ENCODE assay signal across 29 cellular contexts in genomic region chr9:132787748-132788159, GRCh38.
A peak's percentile ranks its signal among the peaks of the same experiment; 100 is the strongest.
DNase-seq lines count a peak whose midpoint lies in the region; ATAC-seq and TF ChIP-seq lines count a peak whose summit lies in the region.
"Had no signal": no experiment of that assay in that cellular context is flagged by ENCODE, and none has a peak within 500 bp of the region (broad histone marks: within the 10 kb centered on the region; RNA-seq: fewer than 3 reads in every experiment).

No MANE protein-coding gene starts in this region.

- H3K27ac Mint-ChIP-seq in activated T-cell treated with anti-CD3 and anti-CD28 coated beads, Interleukin-2, amount 50 U/mL, for 72 hours, result peak overlapping the region; percentile 51
- H3K27ac Mint-ChIP-seq in stimulated activated naive B cell treated with anti-CD40 and anti-IgM and Interleukin-4, amounts not matched to agents 10 μg/mL and 1 μg/mL and 100 μg/mL, for 72 hours, result peak overlapping the region; percentile 15
- H3K27ac Mint-ChIP-seq: activated CD4-positive, alpha-beta T cell treated with anti-CD3 and anti-CD28 coated beads, Interleukin-2, amount 10 ng/mL, durations not matched to agents 7 days and 5 days; activated CD8-positive, alpha-beta memory T cell treated with anti-CD3 and anti-CD28 coated beads, Interleukin-2, amount 10 ng/mL, durations not matched to agents 7 days and 5 days; activated naive CD4-positive, alpha-beta T cell treated with anti-CD3 and anti-CD28 coated beads, Interleukin-2, amount 10 ng/mL, durations not matched to agents 7 days and 5 days; CD8-positive, alpha-beta memory T cell; GM23338; nephron progenitor cell; WTC11 had no signal

- H3K4me3 Mint-ChIP-seq in activated T-cell treated with anti-CD3 and anti-CD28 coated beads, Interleukin-2, amount 50 U/mL, for 72 hours, result peak overlapping the region in 1 of 2 donors; percentile 36
- H3K4me3 Mint-ChIP-seq in stimulated activated naive B cell treated with anti-CD40 and anti-IgM and Interleukin-4, amounts not matched to agents 10 μg/mL and 1 μg/mL and 100 μg/mL, for 72 hours, result no peak overlapping the region
- H3K4me3 Mint-ChIP-seq: activated CD4-positive, alpha-beta T cell treated with anti-CD3 and anti-CD28 coated beads, Interleukin-2, amount 10 ng/mL, durations not matched to agents 7 days and 5 days; activated CD8-positive, alpha-beta memory T cell treated with anti-CD3 and anti-CD28 coated beads, Interleukin-2, amount 10 ng/mL, durations not matched to agents 7 days and 5 days; activated naive CD4-positive, alpha-beta T cell treated with anti-CD3 and anti-CD28 coated beads, Interleukin-2, amount 10 ng/mL, durations not matched to agents 7 days and 5 days; CD8-positive, alpha-beta memory T cell; GM23338; nephron progenitor cell; WTC11 had no signal

- H3K36me3 Mint-ChIP-seq in activated T-cell treated with anti-CD3 and anti-CD28 coated beads, Interleukin-2, amount 50 U/mL, for 72 hours (ENCODE audit: insufficient read depth in 2 of 2), result peaks cover 0 to 2% of the 10 kb centered on the region in 2 donors
- H3K36me3 Mint-ChIP-seq in stimulated activated naive B cell treated with anti-CD40 and anti-IgM and Interleukin-4, amounts not matched to agents 10 μg/mL and 1 μg/mL and 100 μg/mL, for 72 hours, result no peaks in the 10 kb centered on the region
- H3K36me3 Mint-ChIP-seq: activated CD8-positive, alpha-beta memory T cell treated with anti-CD3 and anti-CD28 coated beads, Interleukin-2, amount 10 ng/mL, durations not matched to agents 7 days and 5 days; activated naive CD4-positive, alpha-beta T cell treated with anti-CD3 and anti-CD28 coated beads, Interleukin-2, amount 10 ng/mL, durations not matched to agents 7 days and 5 days had no signal

- H3K9me3 Mint-ChIP-seq in activated T-cell treated with anti-CD3 and anti-CD28 coated beads, Interleukin-2, amount 50 U/mL, for 72 hours, result no peaks in the 10 kb centered on the region
- H3K9me3 Mint-ChIP-seq in stimulated activated naive B cell treated with anti-CD40 and anti-IgM and Interleukin-4, amounts not matched to agents 10 μg/mL and 1 μg/mL and 100 μg/mL, for 72 hours, result peaks cover 7 to 11% of the 10 kb centered on the region in 2 donors
- H3K9me3 Mint-ChIP-seq: activated CD4-positive, alpha-beta T cell treated with anti-CD3 and anti-CD28 coated beads, Interleukin-2, amount 10 ng/mL, durations not matched to agents 7 days and 5 days; activated naive CD4-positive, alpha-beta T cell treated with anti-CD3 and anti-CD28 coated beads, Interleukin-2, amount 10 ng/mL, durations not matched to agents 7 days and 5 days had no signal

- no peak overlapping the region for H3K4me3 ChIP-seq in epithelial cell of esophagus (ENCODE audit: low read length)
- H3K4me3 ChIP-seq: GM23338, lung, ovary, spleen had no signal

- no peak for TF ChIP-seq CTCF in epithelial cell of esophagus (IDR thresholded peaks at IDR 0.05; ENCODE audit: insufficient read depth, low read depth, low read length, missing control alignments)

- DNase-seq in activated T-cell treated with anti-CD3 and anti-CD28 coated beads, Interleukin-2, amount 50 U/mL, for 72 hours, result no peak
- no peak for DNase-seq in activated T-cell treated with anti-CD3 and anti-CD28 coated beads, Interleukin-2, amount 50 U/mL, for 48 hours
- DNase-seq in epithelial cell of esophagus (ENCODE audit: low read depth) (peak; percentile 18), NCI-H1092 treated with DMSO at 0.1 percent for 48 hours (lab: John Stamatoyannopoulos, UW) (no peak), iPS-NIHi11 (ENCODE audit: low spot score) (no peak)
- no peak for DNase-seq in stimulated activated naive B cell treated with anti-CD40 and anti-IgM and Interleukin-4, amounts not matched to agents 10 μg/mL and 1 μg/mL and 100 μg/mL, for 72 hours
- DNase-seq: 8988T; activated CD4-positive, alpha-beta T cell treated with anti-CD3 and anti-CD28 coated beads, Interleukin-2, amount 10 ng/mL, durations not matched to agents 7 days and 5 days; activated CD8-positive, alpha-beta memory T cell treated with anti-CD3 and anti-CD28 coated beads, Interleukin-2, amount 10 ng/mL, durations not matched to agents 7 days and 5 days; activated naive CD4-positive, alpha-beta T cell treated with anti-CD3 and anti-CD28 coated beads, Interleukin-2, amount 10 ng/mL, durations not matched to agents 7 days and 5 days; CD8-positive, alpha-beta memory T cell; effector CD4-positive, alpha-beta T cell; erythroblast; NCI-H1105; NCI-H187 treated with DMSO at 0.1 percent for 48 hours; NCI-H524; nephron progenitor cell; NK-92 treated with Interleukin-12 subunit alpha and Interleukin-12 subunit beta, amount 100 ng/mL, for 24 hours; ovary; retina; SHP77 treated with DMSO at 0.1 percent for 48 hours; spleen; substantia nigra had no signal

- no peak for ATAC-seq in activated T-cell treated with anti-CD3 and anti-CD28 coated beads, Interleukin-2, amount 50 U/mL, for 72 hours (replicated peaks in 1 of 2)
- peak; percentile 38 for ATAC-seq in HG02981 (IDR thresholded peaks at IDR 0.05; ENCODE audit: unreplicated experiment)
- ATAC-seq in stimulated activated naive B cell treated with anti-CD40 and anti-IgM and Interleukin-4, amounts not matched to agents 10 μg/mL and 1 μg/mL and 100 μg/mL, for 72 hours (replicated peaks), result peak; percentile 33 to 67
- no peak for ATAC-seq in HG02852 (IDR thresholded peaks at IDR 0.05; ENCODE audit: unreplicated experiment)
- ATAC-seq: activated CD8-positive, alpha-beta memory T cell treated with anti-CD3 and anti-CD28 coated beads, Interleukin-2, amount 10 ng/mL, durations not matched to agents 7 days and 5 days; GM23338; Panc1; WTC11 had no signal

- H3K27me3 Mint-ChIP-seq in activated T-cell treated with anti-CD3 and anti-CD28 coated beads, Interleukin-2, amount 50 U/mL, for 72 hours (ENCODE audit: low read depth), result peaks cover 34% of the 10 kb centered on the region
- H3K27me3 Mint-ChIP-seq in stimulated activated naive B cell treated with anti-CD40 and anti-IgM and Interleukin-4, amounts not matched to agents 10 μg/mL and 1 μg/mL and 100 μg/mL, for 72 hours, result peaks cover 14 to 15% of the 10 kb centered on the region in 2 donors

- peaks cover 6% of the 10 kb centered on the region for H3K4me1 Mint-ChIP-seq in activated T-cell treated with anti-CD3 and anti-CD28 coated beads, Interleukin-2, amount 50 U/mL, for 72 hours (ENCODE audit: low read depth)
- peaks cover 8 to 19% of the 10 kb centered on the region in 2 donors for H3K4me1 Mint-ChIP-seq in stimulated activated naive B cell treated with anti-CD40 and anti-IgM and Interleukin-4, amounts not matched to agents 10 μg/mL and 1 μg/mL and 100 μg/mL, for 72 hours
- H3K4me1 Mint-ChIP-seq: activated CD4-positive, alpha-beta T cell treated with anti-CD3 and anti-CD28 coated beads, Interleukin-2, amount 10 ng/mL, durations not matched to agents 7 days and 5 days; activated naive CD4-positive, alpha-beta T cell treated with anti-CD3 and anti-CD28 coated beads, Interleukin-2, amount 10 ng/mL, durations not matched to agents 7 days and 5 days; CD8-positive, alpha-beta memory T cell; GM23338; WTC11 had no signal

Comparison
In these comparisons a context has a peak if more than half of its experiments do, and no peak if none do; other contexts are left out.
1. ATAC-seq: peak in HG02981 (single experiment) and stimulated activated naive B cell treated with anti-CD40 and anti-IgM and Interleukin-4, amounts not matched to agents 10 μg/mL and 1 μg/mL and 100 μg/mL, for 72 hours (2 of 2); none in activated T-cell treated with anti-CD3 and anti-CD28 coated beads, Interleukin-2, amount 50 U/mL, for 72 hours (0 of 2) and HG02852 (single experiment).